ENCODE assay signal across 21 cellular contexts in the genomic region with DNA sequence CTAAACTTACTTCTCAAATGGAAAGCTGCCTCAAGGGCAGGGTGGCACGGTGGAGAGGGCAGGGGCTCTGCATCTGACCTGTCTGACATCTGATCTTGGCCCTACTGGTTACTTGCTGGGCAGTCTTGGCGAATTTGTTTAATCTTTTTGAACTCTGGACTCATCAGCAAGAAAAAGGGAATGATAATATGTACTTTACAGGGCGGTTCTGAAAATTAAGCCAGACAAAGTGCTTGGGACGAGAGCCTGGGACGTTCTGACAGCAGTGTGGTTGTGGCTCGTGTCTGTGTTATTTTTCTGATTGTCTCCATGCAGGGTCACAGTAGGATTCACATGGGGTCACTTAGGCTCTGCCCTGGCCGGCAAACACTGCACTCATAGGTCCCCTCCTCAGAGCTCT.
DNase-seq lines count a peak whose midpoint lies in the region; ATAC-seq and FAIRE-seq lines count a peak whose summit lies in the region.
"Had no signal": no experiment of that assay in that cellular context is flagged by ENCODE, and none has a peak within 500 bp of the region (broad histone marks: within the 10 kb centered on the region; RNA-seq: fewer than 3 reads in every experiment).

No MANE protein-coding gene starts in this region.

- intact Hi-C loops in activated CD4-positive, alpha-beta memory T cell treated with anti-CD3 and anti-CD28 coated beads for 36 hours (cut with micrococcal nuclease) = loop anchor here (5.0 kb wide), 5 partner anchors 146 to 1811 kb away; no protein-coding TSS in a partner anchor

- POLR2A ChIA-PET in activated CD4-positive, alpha-beta memory T cell treated with anti-CD3 and anti-CD28 coated beads for 36 hours (lab: Charles Lee) = interaction anchor here (0.8 to 1.7 kb wide), 2 partner anchors 14 to 39 kb away, joined by 4 to 10 read pairs; no protein-coding TSS in a partner anchor

- H3K4me1 Mint-ChIP-seq in activated T-cell treated with anti-CD3 and anti-CD28 coated beads, Interleukin-2, amount 50 U/mL, for 72 hours (ENCODE audit: low read depth) = peaks cover 69% of the 10 kb centered on the region
- H3K4me1 Mint-ChIP-seq in activated CD4-positive, alpha-beta memory T cell treated with anti-CD3 and anti-CD28 coated beads for 36 hours (ENCODE audit: low read depth) = peaks cover 59% of the 10 kb centered on the region

- H3K36me3 ChIP-seq in duodenal mucosa (ENCODE audit: control insufficient read depth in 1 of 2, insufficient read depth in 2 of 2, low read length in 2 of 2) = no peaks in the 10 kb centered on the region
- H3K36me3 ChIP-seq in small intestine (ENCODE audit: control insufficient read depth in 2 of 2, insufficient read depth in 2 of 2, low read length in 2 of 2) = no peaks in the 10 kb centered on the region
- H3K36me3 ChIP-seq: BLaER1 treated with 17β-estradiol and CSF1 and Interleukin-3, amounts not matched to agents 10 nM and 100 nM; esophagus muscularis mucosa; gastrocnemius medialis; sigmoid colon; tibial artery had no signal

- H3K9me3 ChIP-seq in duodenal mucosa (ENCODE audit: control insufficient read depth in 1 of 2, low read length in 2 of 2) (no peaks in the 10 kb centered on the region), small intestine (ENCODE audit: control insufficient read depth, low read depth) (no peaks in the 10 kb centered on the region)
- H3K9me3 ChIP-seq: gastrocnemius medialis, sigmoid colon had no signal

- no peak overlapping the region for H3K27ac ChIP-seq in duodenal mucosa (ENCODE audit: low read depth, low read length)
- peak overlapping the region; percentile 28 to 33 for H3K27ac ChIP-seq in small intestine (ENCODE audit: low read depth in 1 of 2, low read length in 1 of 2)
- H3K27ac ChIP-seq: BLaER1 treated with 17β-estradiol and CSF1 and Interleukin-3, amounts not matched to agents 10 nM and 100 nM; esophagus muscularis mucosa; gastrocnemius medialis; sigmoid colon; tibial artery had no signal

- peaks cover 11 to 17% of the 10 kb centered on the region in 2 donors for H3K36me3 Mint-ChIP-seq in activated T-cell treated with anti-CD3 and anti-CD28 coated beads, Interleukin-2, amount 50 U/mL, for 72 hours (ENCODE audit: insufficient read depth in 2 of 2)
- peaks cover 12% of the 10 kb centered on the region for H3K36me3 Mint-ChIP-seq in activated CD4-positive, alpha-beta memory T cell treated with anti-CD3 and anti-CD28 coated beads for 36 hours
- H3K36me3 Mint-ChIP-seq: memory B cell; stimulated activated memory B cell treated with anti-CD40 and anti-IgM and Interleukin-4, amounts not matched to agents 10 μg/mL and 1 μg/mL and 100 μg/mL, for 72 hours had no signal

- peaks cover under 1 to 1% of the 10 kb centered on the region in 2 donors for H3K9me3 Mint-ChIP-seq in activated T-cell treated with anti-CD3 and anti-CD28 coated beads, Interleukin-2, amount 50 U/mL, for 72 hours
- peaks cover 5% of the 10 kb centered on the region for H3K9me3 Mint-ChIP-seq in activated CD4-positive, alpha-beta memory T cell treated with anti-CD3 and anti-CD28 coated beads for 36 hours

- H3K4me1 ChIP-seq in duodenal mucosa (ENCODE audit: control insufficient read depth in 1 of 2, insufficient read depth in 2 of 2, low read length in 2 of 2) (peaks cover 23 to 28% of the 10 kb centered on the region in 2 donors), small intestine (ENCODE audit: control insufficient read depth in 2 of 2, insufficient read depth in 1 of 2, low read depth in 1 of 2, low read length in 1 of 2) (peaks cover 0 to 3% of the 10 kb centered on the region in 2 donors)
- H3K4me1 ChIP-seq: gastrocnemius medialis, tibial artery had no signal

- H3K4me3 Mint-ChIP-seq in activated T-cell treated with anti-CD3 and anti-CD28 coated beads, Interleukin-2, amount 50 U/mL, for 72 hours = peak overlapping the region; percentile 93 to 99
- no peak overlapping the region for H3K4me3 Mint-ChIP-seq in activated CD4-positive, alpha-beta memory T cell treated with anti-CD3 and anti-CD28 coated beads for 36 hours
- H3K4me3 Mint-ChIP-seq: memory B cell; nephron; stimulated activated memory B cell treated with anti-CD40 and anti-IgM and Interleukin-4, amounts not matched to agents 10 μg/mL and 1 μg/mL and 100 μg/mL, for 72 hours had no signal

- FAIRE-seq in small intestine (lab: Jason Lieb, UNC) = no peak

- peak overlapping the region; percentile 99 for H3K27ac Mint-ChIP-seq in activated T-cell treated with anti-CD3 and anti-CD28 coated beads, Interleukin-2, amount 50 U/mL, for 72 hours
- peak overlapping the region; percentile 100 for H3K27ac Mint-ChIP-seq in activated CD4-positive, alpha-beta memory T cell treated with anti-CD3 and anti-CD28 coated beads for 36 hours
- H3K27ac Mint-ChIP-seq: memory B cell; nephron; stimulated activated memory B cell treated with anti-CD40 and anti-IgM and Interleukin-4, amounts not matched to agents 10 μg/mL and 1 μg/mL and 100 μg/mL, for 72 hours had no signal

- peak overlapping the region in 1 of 2 donors; percentile 1 for H3K9ac ChIP-seq in duodenal mucosa (ENCODE audit: low read depth in 1 of 2, low read length in 2 of 2)
- H3K9ac ChIP-seq: BLaER1 treated with 17β-estradiol and CSF1 and Interleukin-3, amounts not matched to agents 10 nM and 100 nM had no signal

- peak overlapping the region; percentile 8 to 34 for H3K4me3 ChIP-seq in duodenal mucosa (ENCODE audit: low read depth in 1 of 2, low read length in 2 of 2)
- H3K4me3 ChIP-seq in small intestine (ENCODE audit: low read depth in 1 of 2, low read length in 2 of 2) = no peak overlapping the region
- H3K4me3 ChIP-seq: BLaER1 treated with 17β-estradiol and CSF1 and Interleukin-3, amounts not matched to agents 10 nM and 100 nM; esophagus muscularis mucosa; gastrocnemius medialis; sigmoid colon; tibial artery had no signal

- DNase-seq in activated T-cell treated with anti-CD3 and anti-CD28 coated beads, Interleukin-2, amount 50 U/mL, for 72 hours = no peak
- DNase-seq in activated T-cell treated with anti-CD3 and anti-CD28 coated beads, Interleukin-2, amount 50 U/mL, for 1 hour = no peak
- DNase-seq in activated CD4-positive, alpha-beta memory T cell treated with anti-CD3 and anti-CD28 coated beads for 36 hours = no peak
- peak; percentile 54 for DNase-seq in small intestine
- DNase-seq: ACHN, DMS 273 treated with DMSO at 0.1 percent for 48 hours, gastrocnemius medialis, NCI-H1417, NCI-H69, SHP77, sigmoid colon, tibial artery had no signal

- WGBS in small intestine, 3 donors = 15 to 57% (median 41%) methylated on average over 7 of the region's 7 CpGs

- H3K27me3 ChIP-seq in duodenal mucosa (ENCODE audit: control insufficient read depth in 1 of 2, insufficient read depth in 2 of 2, low read length in 2 of 2) = no peaks in the 10 kb centered on the region
- H3K27me3 ChIP-seq in small intestine (ENCODE audit: control insufficient read depth in 2 of 2, insufficient read depth in 2 of 2, low read length in 2 of 2) = peaks cover 0 to 3% of the 10 kb centered on the region in 2 donors
- H3K27me3 ChIP-seq: BLaER1 treated with 17β-estradiol and CSF1 and Interleukin-3, amounts not matched to agents 10 nM and 100 nM had no signal

- CTCF ChIA-PET in activated CD4-positive, alpha-beta memory T cell treated with anti-CD3 and anti-CD28 coated beads for 36 hours (lab: Charles Lee) = interaction anchor here (0.9 to 1.4 kb wide), 4 partner anchors 12 to 157 kb away, joined by 3 to 6 read pairs (median 4); no protein-coding TSS in a partner anchor

- ATAC-seq in activated T-cell treated with anti-CD3 and anti-CD28 coated beads, Interleukin-2, amount 50 U/mL, for 72 hours (replicated peaks in 1 of 2) = no peak
- ATAC-seq in HG02610 (IDR thresholded peaks at IDR 0.05; ENCODE audit: unreplicated experiment) = no peak
- no peak for ATAC-seq in GM21786 (IDR thresholded peaks at IDR 0.05; ENCODE audit: unreplicated experiment)
- ATAC-seq in GM18511 (IDR thresholded peaks at IDR 0.05; ENCODE audit: unreplicated experiment) = no peak
- ATAC-seq: gastrocnemius medialis; stimulated activated memory B cell treated with anti-CD40 and anti-IgM and Interleukin-4, amounts not matched to agents 10 μg/mL and 1 μg/mL and 100 μg/mL, for 72 hours had no signal

- peaks cover 8% of the 10 kb centered on the region for H3K27me3 Mint-ChIP-seq in activated T-cell treated with anti-CD3 and anti-CD28 coated beads, Interleukin-2, amount 50 U/mL, for 72 hours (ENCODE audit: low read depth)
- no peaks in the 10 kb centered on the region for H3K27me3 Mint-ChIP-seq in activated CD4-positive, alpha-beta memory T cell treated with anti-CD3 and anti-CD28 coated beads for 36 hours

Comparison
In these comparisons a context has a peak if more than half of its experiments do, and no peak if none do; other contexts are left out.
1. H3K4me3 ChIP-seq: peak in duodenal mucosa (2 of 2); none in small intestine (0 of 2).